ENCODE assay signal across 17 cellular contexts in the genomic region with DNA sequence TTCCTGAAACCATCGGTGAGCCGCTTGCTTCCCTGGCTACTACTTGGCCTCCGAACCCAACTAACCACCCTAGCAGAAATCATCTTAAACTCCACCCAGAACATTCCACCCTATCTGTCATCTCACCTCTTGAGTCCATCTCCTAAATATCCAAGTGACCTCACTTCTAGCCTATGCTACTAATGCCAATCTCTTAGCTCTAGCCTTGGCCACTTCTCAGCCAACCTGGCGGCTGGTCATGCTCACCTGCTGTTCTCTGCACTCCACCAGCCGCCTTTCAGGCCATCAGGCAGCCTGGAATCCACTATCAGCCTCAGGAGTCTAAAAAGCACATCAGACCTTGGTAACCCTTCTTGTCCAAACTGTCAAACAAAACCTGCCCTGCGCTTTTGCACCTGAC. TPM values are rescaled to one million over a fixed set of nuclear protein-coding genes. Genes with fewer than 3 reads are reported as not detected.
DNase-seq lines count a peak whose midpoint lies in the region; ATAC-seq and TF ChIP-seq lines count a peak whose summit lies in the region.
"Had no signal": no experiment of that assay in that cellular context is flagged by ENCODE, and none has a peak within 500 bp of the region (broad histone marks: within the 10 kb centered on the region; RNA-seq: fewer than 3 reads in every experiment).

No MANE protein-coding gene starts in this region.

- peak overlapping the region; percentile 66 for H3K27ac Mint-ChIP-seq in activated naive CD4-positive, alpha-beta T cell treated with anti-CD3 and anti-CD28 coated beads, Interleukin-2, amount 50 U/mL, for 24 hours
- peak overlapping the region; percentile 71 for H3K27ac Mint-ChIP-seq in WTC11
- peak overlapping the region; percentile 23 to 98 (median 78) for H3K27ac Mint-ChIP-seq in immature natural killer cell
- H3K27ac Mint-ChIP-seq in stimulated activated naive B cell treated with anti-CD40 and anti-IgM and Interleukin-4, amounts not matched to agents 10 μg/mL and 1 μg/mL and 100 μg/mL, for 72 hours: peak overlapping the region; percentile 15

- CTCF ChIA-PET in WTC11 (lab: Charles Lee): no interaction called here

- H3K4me1 Mint-ChIP-seq in activated naive CD4-positive, alpha-beta T cell treated with anti-CD3 and anti-CD28 coated beads, Interleukin-2, amount 50 U/mL, for 24 hours: peaks cover 79% of the 10 kb centered on the region
- peaks cover 4% of the 10 kb centered on the region for H3K4me1 Mint-ChIP-seq in WTC11
- H3K4me1 Mint-ChIP-seq in immature natural killer cell: peaks cover 91 to 92% of the 10 kb centered on the region in 2 donors
- peaks cover 6 to 28% of the 10 kb centered on the region in 2 donors for H3K4me1 Mint-ChIP-seq in stimulated activated naive B cell treated with anti-CD40 and anti-IgM and Interleukin-4, amounts not matched to agents 10 μg/mL and 1 μg/mL and 100 μg/mL, for 72 hours

- TF ChIP-seq CTCF in WTC11 (IDR thresholded peaks at IDR 0.05): no peak

- H3K9me3 Mint-ChIP-seq in activated naive CD4-positive, alpha-beta T cell treated with anti-CD3 and anti-CD28 coated beads, Interleukin-2, amount 50 U/mL, for 24 hours: no peaks in the 10 kb centered on the region
- H3K9me3 Mint-ChIP-seq in WTC11: no peaks in the 10 kb centered on the region
- H3K9me3 Mint-ChIP-seq in immature natural killer cell: no peaks in the 10 kb centered on the region
- H3K9me3 Mint-ChIP-seq in stimulated activated naive B cell treated with anti-CD40 and anti-IgM and Interleukin-4, amounts not matched to agents 10 μg/mL and 1 μg/mL and 100 μg/mL, for 72 hours: no peaks in the 10 kb centered on the region
- H3K9me3 Mint-ChIP-seq: memory B cell, neural crest cell had no signal

- H3K4me3 Mint-ChIP-seq in activated naive CD4-positive, alpha-beta T cell treated with anti-CD3 and anti-CD28 coated beads, Interleukin-2, amount 50 U/mL, for 24 hours: no peak overlapping the region
- H3K4me3 Mint-ChIP-seq in WTC11: no peak overlapping the region
- peak overlapping the region; percentile 29 to 68 (median 36) for H3K4me3 Mint-ChIP-seq in immature natural killer cell
- H3K4me3 Mint-ChIP-seq in stimulated activated naive B cell treated with anti-CD40 and anti-IgM and Interleukin-4, amounts not matched to agents 10 μg/mL and 1 μg/mL and 100 μg/mL, for 72 hours: no peak overlapping the region
- H3K4me3 Mint-ChIP-seq: memory B cell, neural crest cell had no signal

- H3K36me3 ChIP-seq in H7 (replicated peaks; ENCODE audit: control insufficient read depth, insufficient read depth, low read length): peaks cover 29% of the 10 kb centered on the region

- H3K27me3 Mint-ChIP-seq in activated naive CD4-positive, alpha-beta T cell treated with anti-CD3 and anti-CD28 coated beads, Interleukin-2, amount 50 U/mL, for 24 hours: no peaks in the 10 kb centered on the region
- H3K27me3 Mint-ChIP-seq in WTC11 (ENCODE audit: low read depth) (no peaks in the 10 kb centered on the region), immature natural killer cell (ENCODE audit: low read depth in 3 of 3) (peaks cover 10 to 28% (median 10%) of the 10 kb centered on the region in 3 donors)
- H3K27me3 Mint-ChIP-seq in stimulated activated naive B cell treated with anti-CD40 and anti-IgM and Interleukin-4, amounts not matched to agents 10 μg/mL and 1 μg/mL and 100 μg/mL, for 72 hours: no peaks in the 10 kb centered on the region
- H3K27me3 Mint-ChIP-seq: memory B cell had no signal

- POLR2A ChIA-PET in WTC11 (lab: Charles Lee): no interaction called here

- H3K36me3 Mint-ChIP-seq in activated naive CD4-positive, alpha-beta T cell treated with anti-CD3 and anti-CD28 coated beads, Interleukin-2, amount 50 U/mL, for 24 hours: peaks cover 36% of the 10 kb centered on the region
- H3K36me3 Mint-ChIP-seq in WTC11 (peaks cover 56% of the 10 kb centered on the region), immature natural killer cell (peaks cover 24 to 35% (median 32%) of the 10 kb centered on the region in 3 donors)
- H3K36me3 Mint-ChIP-seq in stimulated activated naive B cell treated with anti-CD40 and anti-IgM and Interleukin-4, amounts not matched to agents 10 μg/mL and 1 μg/mL and 100 μg/mL, for 72 hours: peaks cover 50 to 71% of the 10 kb centered on the region in 2 donors

- no peak for DNase-seq in activated naive CD4-positive, alpha-beta T cell (lab: John Stamatoyannopoulos, UW)
- DNase-seq in WTC11 (ENCODE audit: low spot score): no peak
- DNase-seq in immature natural killer cell: no peak
- no peak for DNase-seq in stimulated activated naive B cell treated with anti-CD40 and anti-IgM and Interleukin-4, amounts not matched to agents 10 μg/mL and 1 μg/mL and 100 μg/mL, for 72 hours
- DNase-seq in H7: no peak
- DNase-seq: activated gamma-delta T cell, colonic mucosa, DMS79 treated with DMSO at 0.1 percent for 48 hours, NCI-H2029, SHP77, tibial artery had no signal

- H3K4me3 ChIP-seq in H7 (ENCODE audit: insufficient read depth, low read depth, low read length): no peak overlapping the region
- H3K4me3 ChIP-seq: colonic mucosa, prostate gland, tibial artery had no signal

- ATAC-seq in WTC11: no peak
- no peak for ATAC-seq in stimulated activated naive B cell treated with anti-CD40 and anti-IgM and Interleukin-4, amounts not matched to agents 10 μg/mL and 1 μg/mL and 100 μg/mL, for 72 hours (replicated peaks)
- ATAC-seq in GM21717 (IDR thresholded peaks at IDR 0.05; ENCODE audit: unreplicated experiment): no peak
- no peak for ATAC-seq in HG03354 (IDR thresholded peaks at IDR 0.05; ENCODE audit: poor library complexity, severe bottlenecking, unreplicated experiment)

- H3K27me3 ChIP-seq in H7 (ENCODE audit: control insufficient read depth, insufficient read depth, low read length): no peaks in the 10 kb centered on the region
- H3K27me3 ChIP-seq: colonic mucosa, tibial artery had no signal

TF ChIP-seq in WTC11, 78 proteins besides CTCF, POLR2A, EP300 and RAD21:
- TF ChIP-seq SOX15 (CRISPR knock-in tag; IDR thresholded peaks at IDR 0.05) (no peak), JUN (CRISPR knock-in tag; IDR thresholded peaks at IDR 0.05) (no peak)
- TF ChIP-seq, protein P1, sequence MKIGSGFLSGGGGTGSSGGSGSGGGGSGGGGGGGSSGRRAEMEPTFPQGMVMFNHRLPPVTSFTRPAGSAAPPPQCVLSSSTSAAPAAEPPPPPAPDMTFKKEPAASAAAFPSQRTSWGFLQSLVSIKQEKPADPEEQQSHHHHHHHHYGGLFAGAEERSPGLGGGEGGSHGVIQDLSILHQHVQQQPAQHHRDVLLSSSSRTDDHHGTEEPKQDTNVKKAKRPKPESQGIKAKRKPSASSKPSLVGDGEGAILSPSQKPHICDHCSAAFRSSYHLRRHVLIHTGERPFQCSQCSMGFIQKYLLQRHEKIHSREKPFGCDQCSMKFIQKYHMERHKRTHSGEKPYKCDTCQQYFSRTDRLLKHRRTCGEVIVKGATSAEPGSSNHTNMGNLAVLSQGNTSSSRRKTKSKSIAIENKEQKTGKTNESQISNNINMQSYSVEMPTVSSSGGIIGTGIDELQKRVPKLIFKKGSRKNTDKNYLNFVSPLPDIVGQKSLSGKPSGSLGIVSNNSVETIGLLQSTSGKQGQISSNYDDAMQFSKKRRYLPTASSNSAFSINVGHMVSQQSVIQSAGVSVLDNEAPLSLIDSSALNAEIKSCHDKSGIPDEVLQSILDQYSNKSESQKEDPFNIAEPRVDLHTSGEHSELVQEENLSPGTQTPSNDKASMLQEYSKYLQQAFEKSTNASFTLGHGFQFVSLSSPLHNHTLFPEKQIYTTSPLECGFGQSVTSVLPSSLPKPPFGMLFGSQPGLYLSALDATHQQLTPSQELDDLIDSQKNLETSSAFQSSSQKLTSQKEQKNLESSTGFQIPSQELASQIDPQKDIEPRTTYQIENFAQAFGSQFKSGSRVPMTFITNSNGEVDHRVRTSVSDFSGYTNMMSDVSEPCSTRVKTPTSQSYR (CRISPR knock-in tag; IDR thresholded peaks at IDR 0.05): no peak

RNA-seq across cellular contexts. Expression of gene CYTH1, which starts 11.9 kb away (rescaled TPM):
- 15.1 to 20.0 TPM (median 15.8 TPM) in 3 replicates for total RNA-seq in WTC11 (2021)
- 100 to 1,000 TPM; 176 to 336 (median 233) TPM for polyA plus RNA-seq in immature natural killer cell
- 10.3 and 11.3 TPM in 2 replicates for total RNA-seq in H7 (2014; rRNA removed; shearing (Covaris generic))

RNA-seq across cellular contexts. Expression of gene USP36, which starts 46.6 kb away (rescaled TPM):
- total RNA-seq in WTC11 (2021): 62.0 to 74.0 TPM (median 65.8 TPM) in 3 replicates
- 10 to 100 TPM in 2 of 3 donors, 1 to 10 TPM in 1; 9.6 to 31.7 (median 22.7) TPM for polyA plus RNA-seq in immature natural killer cell
- total RNA-seq in H7 (2014; rRNA removed; shearing (Covaris generic)): 24.6 and 32.8 TPM in 2 replicates

Comparison
In these comparisons a context has a peak if more than half of its experiments do, and no peak if none do; other contexts are left out.
1. H3K27ac Mint-ChIP-seq: peak in every context shown above with its lines; median percentile 78 in immature natural killer cell; 71 in WTC11; 66 in activated naive CD4-positive, alpha-beta T cell treated with anti-CD3 and anti-CD28 coated beads, Interleukin-2, amount 50 U/mL, for 24 hours; 15 in stimulated activated naive B cell treated with anti-CD40 and anti-IgM and Interleukin-4, amounts not matched to agents 10 μg/mL and 1 μg/mL and 100 μg/mL, for 72 hours.
2. H3K4me3 Mint-ChIP-seq: peak in immature natural killer cell (5 of 5); none in activated naive CD4-positive, alpha-beta T cell treated with anti-CD3 and anti-CD28 coated beads, Interleukin-2, amount 50 U/mL, for 24 hours (single experiment), WTC11 (single experiment) and stimulated activated naive B cell treated with anti-CD40 and anti-IgM and Interleukin-4, amounts not matched to agents 10 μg/mL and 1 μg/mL and 100 μg/mL, for 72 hours (0 of 2).